17 cellular contexts compared by ENCODE assay signal in the genomic region with DNA sequence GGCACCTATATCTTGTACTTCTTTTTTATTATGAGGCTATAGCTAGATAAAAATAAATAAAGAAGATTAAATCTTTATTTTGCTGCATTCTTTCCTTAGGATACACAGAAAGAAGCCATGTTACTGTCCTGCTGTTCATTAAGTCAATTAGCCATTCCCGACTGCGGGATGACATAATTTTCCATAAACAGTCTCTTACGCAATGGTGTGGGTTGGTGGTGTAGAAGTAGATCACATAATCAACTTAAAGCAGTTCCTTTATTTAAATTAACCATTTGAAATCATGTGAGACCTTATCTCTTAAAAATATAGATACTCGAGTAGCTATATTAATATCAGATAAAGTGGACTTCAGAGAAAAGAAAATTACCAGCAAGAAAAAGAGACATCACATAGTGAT. TPM values are rescaled to one million over a fixed set of nuclear protein-coding genes. Genes with fewer than 3 reads are reported as not detected.
DNase-seq lines count a peak whose midpoint lies in the region; ATAC-seq and TF ChIP-seq lines count a peak whose summit lies in the region.
"Had no signal": no experiment of that assay in that cellular context is flagged by ENCODE, and none has a peak within 500 bp of the region (broad histone marks: within the 10 kb centered on the region; RNA-seq: fewer than 3 reads in every experiment).

No MANE protein-coding gene starts in this region.

- DNase-seq in SKM-1 treated with dmso at 0.1 percent for 144 hours (lab: John Stamatoyannopoulos, UW; ENCODE audit: unreplicated experiment) (peak; percentile 30), fibroblast of mammary gland (ENCODE audit: low read depth) (peak; percentile 69), amygdala (lab: John Stamatoyannopoulos, UW) (no peak), superior temporal gyrus (ENCODE audit: extremely low spot score) (no peak), neural progenitor cell (ENCODE audit: low spot score) (no peak), GM23338 (ENCODE audit: low spot score) (no peak)
- DNase-seq: HCEC 1CT, hypothalamus, mucosa of descending colon, NCI-H1417, NCI-H226, SJCRH30, T1000 had no signal

- H2AFZ ChIP-seq in Loucy (ENCODE audit: low read length) (no peak overlapping the region), neural progenitor cell (replicated peaks) (no peak overlapping the region), GM23338 (no peak overlapping the region)

- H3K9me2 ChIP-seq in Loucy (replicated peaks; ENCODE audit: low read depth, low read length) = no peaks in the 10 kb centered on the region
- H3K9me2 ChIP-seq in GM23338 (ENCODE audit: insufficient read depth) = no peaks in the 10 kb centered on the region

- H3F3A ChIP-seq in Loucy (ENCODE audit: low read depth) (peaks cover 17% of the 10 kb centered on the region), neural progenitor cell (ENCODE audit: low read depth) (no peaks in the 10 kb centered on the region), GM23338 (replicated peaks; ENCODE audit: low read depth) (no peaks in the 10 kb centered on the region)

- H3K9me3 Mint-ChIP-seq in neural progenitor cell (no peaks in the 10 kb centered on the region), GM23338 (no peaks in the 10 kb centered on the region)
- H3K9me3 Mint-ChIP-seq: IgD-negative memory B cell had no signal

- H3K4me1 Mint-ChIP-seq in neural progenitor cell = no peaks in the 10 kb centered on the region
- H3K4me1 Mint-ChIP-seq in GM23338 = peaks cover 4% of the 10 kb centered on the region

- H3K9me3 ChIP-seq in BLaER1 treated with 17β-estradiol and CSF1 and Interleukin-3, amounts not matched to agents 10 nM and 100 nM (replicated peaks in 1 of 11) = peaks cover 0 to 25% (median 14%) of the 10 kb centered on the region in 11 experiments; a peak in 14 of 22 replicates
- H3K9me3 ChIP-seq in Loucy (ENCODE audit: insufficient read depth, low read depth, low read length) (no peaks in the 10 kb centered on the region), neural progenitor cell (ENCODE audit: low read depth) (no peaks in the 10 kb centered on the region)
- H3K9me3 ChIP-seq: mucosa of descending colon, SJCRH30 had no signal

- TF ChIP-seq CTCF in Loucy (conservative IDR thresholded peaks at IDR 0.05; ENCODE audit: low read length) (no peak), fibroblast of mammary gland (conservative IDR thresholded peaks at IDR 0.05; ENCODE audit: control insufficient read depth, insufficient read depth, low read depth, low read length) (no peak), neural progenitor cell (IDR thresholded peaks at IDR 0.05) (no peak), GM23338 (conservative IDR thresholded peaks at IDR 0.05; ENCODE audit: low read depth in 2 of 2) (no peak)

- H3K27me3 Mint-ChIP-seq in neural progenitor cell (ENCODE audit: insufficient read depth, low read depth) (no peaks in the 10 kb centered on the region), GM23338 (ENCODE audit: insufficient read depth, low read depth, poor library complexity) (peaks cover 2% of the 10 kb centered on the region)

- peaks cover 0 to 31% (median 24%) of the 10 kb centered on the region in 11 experiments; a peak in 20 of 22 replicates for H3K36me3 ChIP-seq in BLaER1 treated with 17β-estradiol and CSF1 and Interleukin-3, amounts not matched to agents 10 nM and 100 nM
- H3K36me3 ChIP-seq in Loucy (ENCODE audit: insufficient read depth, low read length) = peaks cover 15% of the 10 kb centered on the region; the same call in 1 of the 2 replicates
- H3K36me3 ChIP-seq in neural progenitor cell = no peaks in the 10 kb centered on the region
- no peaks in the 10 kb centered on the region for H3K36me3 ChIP-seq in GM23338 (ENCODE audit: insufficient read depth)
- H3K36me3 ChIP-seq: SJCRH30 had no signal

- peaks cover 27 to 71% (median 44%) of the 10 kb centered on the region in 10 experiments for H3K4me1 ChIP-seq in BLaER1 treated with 17β-estradiol and CSF1 and Interleukin-3, amounts not matched to agents 10 nM and 100 nM
- H3K4me1 ChIP-seq in Loucy (ENCODE audit: insufficient read depth, low read length, poor library complexity, severe bottlenecking) = peaks cover 55% of the 10 kb centered on the region
- H3K4me1 ChIP-seq in neural progenitor cell = no peaks in the 10 kb centered on the region
- no peaks in the 10 kb centered on the region for H3K4me1 ChIP-seq in GM23338 (ENCODE audit: insufficient read depth)

- ATAC-seq in GM23338 = no peak
- ATAC-seq: activated naive CD4-positive, alpha-beta T cell treated with anti-CD3 and anti-CD28 coated beads, Interleukin-2, amount 50 U/mL, for 72 hours; mucosa of descending colon had no signal

- peak overlapping the region in 4 of 11 experiments; percentile 22 to 51 (median 42); a peak in 6 of 22 replicates for H3K27ac ChIP-seq in BLaER1 treated with 17β-estradiol and CSF1 and Interleukin-3, amounts not matched to agents 10 nM and 100 nM
- H3K27ac ChIP-seq in neural progenitor cell = no peak overlapping the region
- H3K27ac ChIP-seq in GM23338 (ENCODE audit: low read depth) = no peak overlapping the region
- H3K27ac ChIP-seq: SJCRH30 had no signal

- H3K9ac ChIP-seq in BLaER1 treated with 17β-estradiol and CSF1 and Interleukin-3, amounts not matched to agents 10 nM and 100 nM = no peak overlapping the region
- H3K9ac ChIP-seq in Loucy (ENCODE audit: low read depth, low read length, poor library complexity, severe bottlenecking) (peak overlapping the region; percentile 53), neural progenitor cell (no peak overlapping the region)

- H3K4me3 Mint-ChIP-seq in neural progenitor cell (no peak overlapping the region), GM23338 (no peak overlapping the region)
- H3K4me3 Mint-ChIP-seq: IgD-negative memory B cell had no signal

- H3K79me2 ChIP-seq in Loucy (ENCODE audit: insufficient read depth, low read length) (peaks cover 82% of the 10 kb centered on the region), neural progenitor cell (ENCODE audit: low read depth) (no peaks in the 10 kb centered on the region), GM23338 (replicated peaks; ENCODE audit: insufficient read depth) (no peaks in the 10 kb centered on the region)

- no peak overlapping the region for H3K4me3 ChIP-seq in BLaER1 treated with 17β-estradiol and CSF1 and Interleukin-3, amounts not matched to agents 10 nM and 100 nM
- no peak overlapping the region for H3K4me3 ChIP-seq in Loucy (ENCODE audit: low read length, poor library complexity, severe bottlenecking)
- no peak overlapping the region for H3K4me3 ChIP-seq in fibroblast of mammary gland (ENCODE audit: control insufficient read depth, low read depth, low read length)
- no peak overlapping the region for H3K4me3 ChIP-seq in neural progenitor cell
- no peak overlapping the region for H3K4me3 ChIP-seq in GM23338
- H3K4me3 ChIP-seq: mucosa of descending colon, SJCRH30 had no signal

- H3K27me3 ChIP-seq in BLaER1 treated with 17β-estradiol and CSF1 and Interleukin-3, amounts not matched to agents 10 nM and 100 nM = no peaks in the 10 kb centered on the region
- no peaks in the 10 kb centered on the region for H3K27me3 ChIP-seq in Loucy (ENCODE audit: insufficient read depth, low read length, poor library complexity, severe bottlenecking)
- H3K27me3 ChIP-seq in neural progenitor cell = no peaks in the 10 kb centered on the region
- no peaks in the 10 kb centered on the region for H3K27me3 ChIP-seq in GM23338 (ENCODE audit: insufficient read depth)
- H3K27me3 ChIP-seq: SJCRH30 had no signal

- peak overlapping the region in 6 of 11 experiments; percentile 44 to 82 (median 52); a peak in 11 of 22 replicates for H3K4me2 ChIP-seq in BLaER1 treated with 17β-estradiol and CSF1 and Interleukin-3, amounts not matched to agents 10 nM and 100 nM
- H3K4me2 ChIP-seq in Loucy (ENCODE audit: low read depth, low read length, poor library complexity, severe bottlenecking) (peak overlapping the region; percentile 44), neural progenitor cell (no peak overlapping the region), GM23338 (no peak overlapping the region)

- peaks cover 0 to 16% (median 2%) of the 10 kb centered on the region in 11 experiments; a peak in 9 of 22 replicates for H4K20me1 ChIP-seq in BLaER1 treated with 17β-estradiol and CSF1 and Interleukin-3, amounts not matched to agents 10 nM and 100 nM
- H4K20me1 ChIP-seq in Loucy (ENCODE audit: insufficient read depth, low read length, poor library complexity, severe bottlenecking) = peaks cover 5% of the 10 kb centered on the region
- no peaks in the 10 kb centered on the region for H4K20me1 ChIP-seq in neural progenitor cell (ENCODE audit: low read depth)
- no peaks in the 10 kb centered on the region for H4K20me1 ChIP-seq in GM23338 (replicated peaks; ENCODE audit: insufficient read depth)

- H3K27ac Mint-ChIP-seq in neural progenitor cell (no peak overlapping the region), GM23338 (no peak overlapping the region)
- H3K27ac Mint-ChIP-seq: activated naive CD4-positive, alpha-beta T cell treated with anti-CD3 and anti-CD28 coated beads, Interleukin-2, amount 50 U/mL, for 72 hours had no signal

- H3K36me3 Mint-ChIP-seq in neural progenitor cell (no peaks in the 10 kb centered on the region), GM23338 (ENCODE audit: low read depth) (no peaks in the 10 kb centered on the region; the same call in 2 of the 3 replicates)

TF ChIP-seq in GM23338, 12 proteins besides CTCF, POLR2A, EP300 and RAD21 (continues in another document):
- TF ChIP-seq NANOG (IDR thresholded peaks at IDR 0.05; ENCODE audit: borderline replicate concordance) = no peak
- TF ChIP-seq ZNF331 (CRISPR knock-in tag; IDR thresholded peaks at IDR 0.05; ENCODE audit: low read depth) = no peak
- TF ChIP-seq JUNB (IDR thresholded peaks at IDR 0.05; ENCODE audit: unreplicated experiment) = no peak
- TF ChIP-seq STAT1 (IDR thresholded peaks at IDR 0.05; ENCODE audit: unreplicated experiment) = no peak
- no peak for TF ChIP-seq EZH2 (IDR thresholded peaks at IDR 0.05; ENCODE audit: low read depth, unreplicated experiment)
- TF ChIP-seq POLR2AphosphoS5 (IDR thresholded peaks at IDR 0.05; ENCODE audit: low read depth) = no peak

RNA-seq across cellular contexts. Expression of a gene that starts 40.2 kb away (rescaled TPM):
- 1.1 and 1.7 TPM in 2 replicates for total RNA-seq in neural progenitor cell (ENCODE audit: low replicate concordance)
- total RNA-seq in GM23338 (2014; rRNA removed; shearing (Covaris generic)) = 7.6 and 7.7 TPM in 2 replicates
- polyA plus RNA-seq in GM23338 (2016; fragmentation: Nextera tagmentation; extraction: Ambion mirVana) = 16.7 and 20.4 TPM in 2 replicates

RNA-seq across cellular contexts. Expression of a gene that starts 43.8 kb away (rescaled TPM):
- 59.4 and 64.3 TPM in 2 replicates for total RNA-seq in neural progenitor cell (ENCODE audit: low replicate concordance)
- total RNA-seq in GM23338 (2014; rRNA removed; shearing (Covaris generic)) = 73.8 and 77.1 TPM in 2 replicates
- polyA plus RNA-seq in GM23338 (2016; fragmentation: Nextera tagmentation; extraction: Ambion mirVana) = 53.0 and 56.9 TPM in 2 replicates

Comparison
In these comparisons a context has a peak if more than half of its experiments do, and no peak if none do; other contexts are left out.
1. H3K4me2 ChIP-seq: peak in BLaER1 treated with 17β-estradiol and CSF1 and Interleukin-3, amounts not matched to agents 10 nM and 100 nM (6 of 11) and Loucy (single experiment); none in neural progenitor cell (single experiment) and GM23338 (single experiment).
2. DNase-seq: peak in SKM-1 treated with dmso at 0.1 percent for 144 hours (single experiment) and fibroblast of mammary gland (single experiment); none in amygdala (0 of 56), superior temporal gyrus (single experiment), neural progenitor cell (single experiment) and GM23338 (single experiment).